In genomic region chr17:75571197-75571884, GRCh38 we compare ENCODE assay signal across 1 cellular context.
TF ChIP-seq lines count a peak whose summit lies in the region.

No MANE protein-coding gene starts in this region.

TF ChIP-seq in GM23338, 12 proteins besides CTCF, POLR2A, EP300 and RAD21 (continued from another document):
- TF ChIP-seq REST (IDR thresholded peaks at IDR 0.05; ENCODE audit: unreplicated experiment) (no peak), ETS1 (IDR thresholded peaks at IDR 0.05) (no peak), EZH2phosphoT487 (IDR thresholded peaks at IDR 0.05; ENCODE audit: unreplicated experiment) (no peak), NANOG (IDR thresholded peaks at IDR 0.05; ENCODE audit: borderline replicate concordance) (no peak), POLR2AphosphoS5 (IDR thresholded peaks at IDR 0.05; ENCODE audit: low read depth) (no peak), ZNF331 (CRISPR knock-in tag; IDR thresholded peaks at IDR 0.05; ENCODE audit: low read depth) (no peak), STAT1 (IDR thresholded peaks at IDR 0.05; ENCODE audit: unreplicated experiment) (no peak)
